Comparison of ENCODE assay signal across 16 cellular contexts in the genomic region with DNA sequence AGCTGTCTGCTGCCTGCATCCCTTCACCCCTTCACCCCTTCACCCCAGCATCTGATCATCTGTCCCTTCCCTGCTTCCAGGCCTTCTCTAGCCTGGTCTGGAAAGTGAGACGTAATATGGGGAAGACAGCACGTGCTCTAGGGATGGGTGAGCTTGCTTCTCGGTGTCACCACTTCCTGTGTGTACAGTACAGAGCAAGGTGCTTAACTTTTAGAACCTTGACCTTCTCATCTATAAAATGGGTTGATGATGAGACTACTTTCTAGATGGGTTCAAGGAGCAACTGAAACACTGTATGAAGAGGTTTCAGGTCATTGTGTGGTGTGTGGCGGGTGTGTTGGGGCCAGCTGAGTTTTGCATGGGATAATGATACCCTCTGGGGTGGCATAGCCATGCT.
A peak's percentile ranks its signal among the peaks of the same experiment; 100 is the strongest.
DNase-seq lines count a peak whose midpoint lies in the region; ATAC-seq, FAIRE-seq and TF ChIP-seq lines count a peak whose summit lies in the region.
"Had no signal": no experiment of that assay in that cellular context is flagged by ENCODE, and none has a peak within 500 bp of the region (broad histone marks: within the 10 kb centered on the region; RNA-seq: fewer than 3 reads in every experiment).

No MANE protein-coding gene starts in this region.

- FAIRE-seq in GM12878 (lab: Jason Lieb, UNC): no peak

- H3F3A ChIP-seq in SK-N-SH (replicated peaks; ENCODE audit: insufficient read depth): peaks cover 16% of the 10 kb centered on the region

- H4K20me1 ChIP-seq in SK-N-SH (ENCODE audit: insufficient read depth) (no peaks in the 10 kb centered on the region), GM12878 (ENCODE audit: control insufficient read depth, insufficient read depth) (no peaks in the 10 kb centered on the region)

- in situ Hi-C loops in GM12878 (cut with MboI): no loop called here

- DNase-seq in SK-N-SH (no peak), GM12878 (ENCODE audit: low read depth, low spot score) (no peak), right cardiac atrium (peak in 2 of 3 donors; percentile 2 to 19), stomach (no peak), NCI-H2081 (lab: John Stamatoyannopoulos, UW) (no peak)
- DNase-seq in stimulated activated effector memory CD8-positive, alpha-beta T cell treated with anti-CD3 and anti-CD28 coated beads, Interleukin-12 subunit alpha, Interleukin-12 subunit beta, amount 100 ng/mL, for 72 hours (ENCODE audit: low spot score in 2 of 2): no peak
- DNase-seq: activated CD8-positive, alpha-beta T cell treated with anti-CD3 and anti-CD28 coated beads for 36 hours; activated T-cell treated with anti-CD3 and anti-CD28 coated beads, Interleukin-2, amount 50 U/mL, for 48 hours; CD4-positive, CD25-positive, alpha-beta regulatory T cell; mucosa of descending colon; NCI-H526; upper lobe of right lung had no signal

- H3K9me3 ChIP-seq in SK-N-SH (no peaks in the 10 kb centered on the region), GM12878 (replicated peaks; ENCODE audit: control insufficient read depth, insufficient read depth, low read length) (no peaks in the 10 kb centered on the region), right cardiac atrium (ENCODE audit: control insufficient read depth, low read length) (no peaks in the 10 kb centered on the region), stomach (no peaks in the 10 kb centered on the region)
- H3K9me3 ChIP-seq: mucosa of descending colon, ovary, upper lobe of right lung had no signal

- TF ChIP-seq POLR2A in GM12878 (IDR thresholded peaks at IDR 0.05; ENCODE audit: low read depth, low read length): no peak
- no peak for TF ChIP-seq POLR2A in stomach (IDR thresholded peaks at IDR 0.05)

- RAD21 ChIA-PET in GM12878 (lab: Charles Lee; ENCODE audit: unreplicated experiment): no interaction called here

- TF ChIP-seq EP300 in SK-N-SH (IDR thresholded peaks at IDR 0.05; ENCODE audit: borderline replicate concordance in 1 of 2, low read depth in 1 of 2, low read length in 1 of 2): no peak
- TF ChIP-seq EP300 in GM12878 (IDR thresholded peaks at IDR 0.05; ENCODE audit: borderline replicate concordance in 1 of 2, control insufficient read depth in 1 of 2, low read depth in 2 of 2, low read length in 2 of 2): no peak
- no peak for TF ChIP-seq EP300 in stomach (IDR thresholded peaks at IDR 0.05)

- SMC1A ChIA-PET in GM12878 (lab: Charles Lee; ENCODE audit: uncharacterized antibody, unreplicated experiment): no interaction called here

- H3K4me3 Mint-ChIP-seq in stimulated activated effector memory CD8-positive, alpha-beta T cell treated with anti-CD3 and anti-CD28 coated beads, Interleukin-12 subunit alpha, Interleukin-12 subunit beta, amount 100 ng/mL, for 72 hours: no peak overlapping the region
- H3K4me3 Mint-ChIP-seq: activated CD8-positive, alpha-beta T cell treated with anti-CD3 and anti-CD28 coated beads for 36 hours had no signal

- no peaks in the 10 kb centered on the region for H3K27me3 ChIP-seq in SK-N-SH (ENCODE audit: insufficient read depth)
- H3K27me3 ChIP-seq in GM12878 (replicated peaks in 1 of 2; ENCODE audit: control insufficient read depth in 2 of 2, insufficient read depth in 2 of 2, low read length in 1 of 2): peaks cover 0 to 3% of the 10 kb centered on the region in 2 experiments; a peak in 2 of 4 replicates
- no peaks in the 10 kb centered on the region for H3K27me3 ChIP-seq in right cardiac atrium (ENCODE audit: control insufficient read depth, insufficient read depth)
- H3K27me3 ChIP-seq in stomach: no peaks in the 10 kb centered on the region
- H3K27me3 ChIP-seq: hepatocyte, ovary, upper lobe of right lung had no signal

- TF ChIP-seq CTCF in SK-N-SH (IDR thresholded peaks at IDR 0.05) (no peak), GM12878 (IDR thresholded peaks at IDR 0.05 in 2 of 3, conservative IDR thresholded peaks at IDR 0.05 in 1 of 3; ENCODE audit: control insufficient read depth in 2 of 3, extremely low read depth in 1 of 3, insufficient read depth in 1 of 3, low read depth in 3 of 3, low read length in 3 of 3) (no peak), stomach (IDR thresholded peaks at IDR 0.05) (no peak)

- no peak overlapping the region for H2AFZ ChIP-seq in SK-N-SH (ENCODE audit: low read depth)
- peak overlapping the region; percentile 34; the same call in 1 of the 2 replicates for H2AFZ ChIP-seq in GM12878 (ENCODE audit: control insufficient read depth, low read depth, low read length)
- H2AFZ ChIP-seq: hepatocyte had no signal

- H3K27ac Mint-ChIP-seq in stimulated activated effector memory CD8-positive, alpha-beta T cell treated with anti-CD3 and anti-CD28 coated beads, Interleukin-12 subunit alpha, Interleukin-12 subunit beta, amount 100 ng/mL, for 72 hours: no peak overlapping the region
- H3K27ac Mint-ChIP-seq: activated CD8-positive, alpha-beta T cell treated with anti-CD3 and anti-CD28 coated beads for 36 hours; CD4-positive, CD25-positive, alpha-beta regulatory T cell had no signal

- ATAC-seq in SK-N-SH treated with all-trans-retinoic acid at 6 μM for 48 hours: no peak
- no peak for ATAC-seq in GM12878
- ATAC-seq in right cardiac atrium: no peak
- ATAC-seq in GM21423 (IDR thresholded peaks at IDR 0.05; ENCODE audit: unreplicated experiment): no peak
- no peak for ATAC-seq in stimulated activated effector memory CD8-positive, alpha-beta T cell treated with anti-CD3 and anti-CD28 coated beads, Interleukin-12 subunit alpha, Interleukin-12 subunit beta, amount 100 ng/mL, for 72 hours
- ATAC-seq: activated CD8-positive, alpha-beta T cell treated with anti-CD3 and anti-CD28 coated beads for 36 hours had no signal

- intact Hi-C loops in GM12878 (cut with micrococcal nuclease; ENCODE audit: unreplicated experiment) (no loop called here), right cardiac atrium (cut with DNase I) (loop anchor here in 1 of 4 donors (5.0 kb wide), 1 partner anchor 45 kb away; no protein-coding TSS in a partner anchor), stomach (cut with DNase I; ENCODE audit: low total_unique reads) (no loop called here)

- POLR2A ChIA-PET in SK-N-SH (lab: Yijun Ruan, JAX): no interaction called here
- POLR2A ChIA-PET in GM12878 (lab: Charles Lee): no interaction called here

- TF ChIP-seq RAD21 in SK-N-SH (IDR thresholded peaks at IDR 0.05; ENCODE audit: low read length) (no peak), GM12878 (IDR thresholded peaks at IDR 0.05; ENCODE audit: insufficient read depth, low read depth, low read length) (no peak)

- 91% methylated on average over 4 of the region's 4 CpGs for WGBS in SK-N-SH (ENCODE audit: low lambda C conversion rate)
- WGBS in GM12878 (ENCODE audit: insufficient coverage, insufficient replicate concordance, low lambda C conversion rate, missing lambda C conversion rate): 40% methylated on average over 4 of the region's 4 CpGs
- 84% methylated on average over 4 of the region's 4 CpGs for WGBS in right cardiac atrium
- 81 to 91% (median 86%) methylated on average over 4 of the region's 4 CpGs for WGBS in stomach, 5 donors

- no peak overlapping the region for H3K4me3 ChIP-seq in SK-N-SH (ENCODE audit: low read depth in 2 of 2, low read length in 1 of 2)
- no peak overlapping the region for H3K4me3 ChIP-seq in GM12878
- no peak overlapping the region for H3K4me3 ChIP-seq in right cardiac atrium (ENCODE audit: low read length)
- H3K4me3 ChIP-seq in stomach: no peak overlapping the region
- H3K4me3 ChIP-seq: hepatocyte, mucosa of descending colon, ovary, upper lobe of right lung had no signal

- no peaks in the 10 kb centered on the region for H3K36me3 ChIP-seq in SK-N-SH (replicated peaks in 1 of 2; ENCODE audit: control insufficient read depth in 1 of 2, insufficient read depth in 2 of 2, low read length in 1 of 2)
- no peaks in the 10 kb centered on the region for H3K36me3 ChIP-seq in GM12878 (ENCODE audit: control insufficient read depth in 2 of 2, insufficient read depth in 2 of 2, low read length in 1 of 2)
- peaks cover 0 to 22% (median 5%) of the 10 kb centered on the region in 4 donors for H3K36me3 ChIP-seq in stomach
- H3K36me3 ChIP-seq: ovary, upper lobe of right lung had no signal

- H3K4me1 Mint-ChIP-seq in stimulated activated effector memory CD8-positive, alpha-beta T cell treated with anti-CD3 and anti-CD28 coated beads, Interleukin-12 subunit alpha, Interleukin-12 subunit beta, amount 100 ng/mL, for 72 hours: no peaks in the 10 kb centered on the region
- H3K4me1 Mint-ChIP-seq: CD4-positive, CD25-positive, alpha-beta regulatory T cell had no signal

- H3K36me3 Mint-ChIP-seq in stimulated activated effector memory CD8-positive, alpha-beta T cell treated with anti-CD3 and anti-CD28 coated beads, Interleukin-12 subunit alpha, Interleukin-12 subunit beta, amount 100 ng/mL, for 72 hours: no peaks in the 10 kb centered on the region
- H3K36me3 Mint-ChIP-seq: CD4-positive, CD25-positive, alpha-beta regulatory T cell had no signal

- no peaks in the 10 kb centered on the region for H3K9me2 ChIP-seq in SK-N-SH

- CTCF ChIA-PET in SK-N-SH (lab: Yijun Ruan, JAX): interaction anchor here (0.9 to 7.9 kb wide), 7 partner anchors 11 to 113 kb away, joined by 3 to 56 read pairs (median 5); no protein-coding TSS in a partner anchor
- CTCF ChIA-PET in GM12878 (lab: Yijun Ruan, JAX): interaction anchor here (1.3 kb wide), 1 partner anchor 83 kb away, joined by 3 read pairs; no protein-coding TSS in a partner anchor

- no peak overlapping the region for H3K9ac ChIP-seq in SK-N-SH
- no peak overlapping the region for H3K9ac ChIP-seq in GM12878 (ENCODE audit: control insufficient read depth, insufficient read depth, low read length)

- no peaks in the 10 kb centered on the region for H3K9me3 Mint-ChIP-seq in stimulated activated effector memory CD8-positive, alpha-beta T cell treated with anti-CD3 and anti-CD28 coated beads, Interleukin-12 subunit alpha, Interleukin-12 subunit beta, amount 100 ng/mL, for 72 hours
- H3K9me3 Mint-ChIP-seq: activated CD8-positive, alpha-beta T cell treated with anti-CD3 and anti-CD28 coated beads for 36 hours; CD4-positive, CD25-positive, alpha-beta regulatory T cell had no signal

- no TSS peak for BruUV-seq in GM12878 (replicated peaks; lab: Mats Ljungman, UMichigan)

- no peaks in the 10 kb centered on the region for H3K79me2 ChIP-seq in SK-N-SH (ENCODE audit: insufficient read depth)
- no peaks in the 10 kb centered on the region for H3K79me2 ChIP-seq in GM12878 (ENCODE audit: control insufficient read depth, insufficient read depth, low read length)
- H3K79me2 ChIP-seq: hepatocyte had no signal

- H3K27ac ChIP-seq in SK-N-SH (ENCODE audit: low read depth in 2 of 2, low read length in 1 of 2): peak overlapping the region; percentile 75 to 86
- no peak overlapping the region for H3K27ac ChIP-seq in GM12878 (ENCODE audit: control insufficient read depth, insufficient read depth)
- H3K27ac ChIP-seq in right cardiac atrium (ENCODE audit: low read length): peak overlapping the region; percentile 92
- H3K27ac ChIP-seq in stomach: peak overlapping the region in 3 of 5 donors; percentile 68 to 81 (median 76)

- H3K4me2 ChIP-seq in SK-N-SH: 0 out of 2 replicates have a peak overlapping the region, but pooled peaks have one; percentile 29
- 0 out of 2 replicates have a peak overlapping the region, but pooled peaks have one; percentile 17 for H3K4me2 ChIP-seq in GM12878 (ENCODE audit: control insufficient read depth, insufficient read depth)
- H3K4me2 ChIP-seq: hepatocyte had no signal

- H3K4me1 ChIP-seq in SK-N-SH (ENCODE audit: control insufficient read depth in 1 of 2, insufficient read depth in 2 of 2, low read depth in 1 of 2, low read length in 1 of 2) (peaks cover 31 to 54% of the 10 kb centered on the region in 2 experiments), GM12878 (ENCODE audit: control insufficient read depth, insufficient read depth, low read length) (peaks cover 12% of the 10 kb centered on the region), right cardiac atrium (ENCODE audit: control insufficient read depth, insufficient read depth, low read length) (peaks cover 30% of the 10 kb centered on the region), stomach (peaks cover 7 to 46% (median 18%) of the 10 kb centered on the region in 4 donors)

Comparison
In these comparisons a context has a peak if more than half of its experiments do, and no peak if none do; other contexts are left out.
1. DNase-seq: peak in right cardiac atrium (2 of 3); none in SK-N-SH (single experiment), GM12878 (single experiment), stomach (single experiment), NCI-H2081 (0 of 2) and stimulated activated effector memory CD8-positive, alpha-beta T cell treated with anti-CD3 and anti-CD28 coated beads, Interleukin-12 subunit alpha, Interleukin-12 subunit beta, amount 100 ng/mL, for 72 hours (0 of 2).